In the genomic region with DNA sequence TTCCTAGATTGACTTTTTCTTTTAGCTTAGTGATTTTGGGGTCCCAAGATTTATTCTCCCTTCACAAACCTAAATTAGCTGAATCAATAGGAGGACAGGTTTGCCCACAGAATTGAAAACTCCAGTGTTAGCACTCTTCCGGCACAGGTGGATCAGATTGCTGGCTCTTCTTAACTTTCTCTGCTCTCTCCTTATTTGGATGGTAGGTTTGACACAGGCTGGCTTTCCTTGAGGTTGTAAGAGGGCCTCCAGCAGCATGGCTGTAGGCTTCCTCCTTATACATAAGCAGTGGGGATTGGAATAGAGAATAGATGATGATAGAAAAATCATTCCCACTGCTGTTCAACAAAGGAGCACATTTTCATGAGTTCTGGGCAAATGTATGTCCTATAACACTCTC, we compare ENCODE assay signal across 16 cellular contexts. TPM values are rescaled to one million over a fixed set of nuclear protein-coding genes. Genes with fewer than 3 reads are reported as not detected.
DNase-seq lines count a peak whose midpoint lies in the region; ATAC-seq and TF ChIP-seq lines count a peak whose summit lies in the region.
"Had no signal": no experiment of that assay in that cellular context is flagged by ENCODE, and none has a peak within 500 bp of the region (broad histone marks: within the 10 kb centered on the region; RNA-seq: fewer than 3 reads in every experiment).

No MANE protein-coding gene starts in this region.

- H3K9ac ChIP-seq in skeletal muscle tissue (ENCODE audit: low read depth in 1 of 3, low read length in 3 of 3): no peak overlapping the region
- H3K9ac ChIP-seq: BLaER1 treated with 17β-estradiol and CSF1 and Interleukin-3, amounts not matched to agents 10 nM and 100 nM had no signal

- intact Hi-C loops in left ventricle myocardium inferior (cut with micrococcal nuclease): no loop called here
- intact Hi-C loops in Right ventricle myocardium superior (cut with DNase I): no loop called here

- TF ChIP-seq CTCF in left ventricle myocardium inferior (IDR thresholded peaks at IDR 0.05; ENCODE audit: borderline replicate concordance): no peak
- TF ChIP-seq CTCF in WTC11 (IDR thresholded peaks at IDR 0.05): no peak
- no peak for TF ChIP-seq CTCF in nephron progenitor cell (IDR thresholded peaks at IDR 0.05)

- H3K4me1 Mint-ChIP-seq in WTC11 (peaks cover 6% of the 10 kb centered on the region), nephron progenitor cell (no peaks in the 10 kb centered on the region)

- H3K27ac Mint-ChIP-seq in WTC11 (peak overlapping the region; percentile 77; the same call in 1 of the 2 replicates), nephron progenitor cell (peak overlapping the region; percentile 88)
- H3K27ac Mint-ChIP-seq: B cell; CD8-positive, alpha-beta T cell had no signal

- no peaks in the 10 kb centered on the region for H3K27me3 ChIP-seq in left ventricle myocardium inferior (ENCODE audit: low read depth)
- H3K27me3 ChIP-seq in skeletal muscle tissue (ENCODE audit: control insufficient read depth in 3 of 3, insufficient read depth in 3 of 3, low read length in 3 of 3): no peaks in the 10 kb centered on the region

- H3K36me3 Mint-ChIP-seq in WTC11 (no peaks in the 10 kb centered on the region), nephron progenitor cell (ENCODE audit: low read depth) (no peaks in the 10 kb centered on the region)
- H3K36me3 Mint-ChIP-seq: CD8-positive, alpha-beta T cell had no signal

- H3K36me3 ChIP-seq in left ventricle myocardium inferior (no peaks in the 10 kb centered on the region), skeletal muscle tissue (ENCODE audit: control insufficient read depth in 3 of 3, insufficient read depth in 3 of 3, low read length in 3 of 3) (no peaks in the 10 kb centered on the region)
- H3K36me3 ChIP-seq: BLaER1 treated with 17β-estradiol and CSF1 and Interleukin-3, amounts not matched to agents 10 nM and 100 nM had no signal

- H3K4me3 Mint-ChIP-seq in WTC11 (no peak overlapping the region), nephron progenitor cell (no peak overlapping the region)
- H3K4me3 Mint-ChIP-seq: B cell; CD8-positive, alpha-beta T cell; H9 had no signal

- H3K27me3 Mint-ChIP-seq in WTC11 (ENCODE audit: low read depth): no peaks in the 10 kb centered on the region
- H3K27me3 Mint-ChIP-seq in nephron progenitor cell (ENCODE audit: low read depth, poor library complexity): no peaks in the 10 kb centered on the region
- H3K27me3 Mint-ChIP-seq: B cell had no signal

- peaks cover 93% of the 10 kb centered on the region for H3K4me1 ChIP-seq in left ventricle myocardium inferior
- peaks cover 24 to 44% (median 38%) of the 10 kb centered on the region in 3 donors for H3K4me1 ChIP-seq in skeletal muscle tissue (ENCODE audit: control insufficient read depth in 3 of 3, insufficient read depth in 3 of 3, low read length in 3 of 3)

- ATAC-seq in Right ventricle myocardium superior (ENCODE audit: poor library complexity) (no peak), WTC11 (peak; percentile 50), GM18520 (IDR thresholded peaks at IDR 0.05; ENCODE audit: unreplicated experiment) (no peak)
- ATAC-seq: CD8-positive, alpha-beta T cell; GM12878 had no signal

- POLR2A ChIA-PET in WTC11 (lab: Charles Lee): no interaction called here

- CTCF ChIA-PET in WTC11 (lab: Charles Lee): interaction anchor here (1.0 kb wide), 1 partner anchor 33 kb away, joined by 4 read pairs; no protein-coding TSS in a partner anchor

- H3K4me3 ChIP-seq in left ventricle myocardium inferior: peak overlapping the region; percentile 56
- H3K4me3 ChIP-seq in skeletal muscle tissue (ENCODE audit: low read length in 3 of 3): no peak overlapping the region
- H3K4me3 ChIP-seq: BLaER1 treated with 17β-estradiol and CSF1 and Interleukin-3, amounts not matched to agents 10 nM and 100 nM; GM12878 had no signal

- H3K9me3 ChIP-seq in left ventricle myocardium inferior (replicated peaks): no peaks in the 10 kb centered on the region
- H3K9me3 ChIP-seq in skeletal muscle tissue (ENCODE audit: control insufficient read depth in 3 of 3, low read length in 3 of 3): no peaks in the 10 kb centered on the region

- H3K27ac ChIP-seq in left ventricle myocardium inferior (replicated peaks) (peak overlapping the region; percentile 85), skeletal muscle tissue (ENCODE audit: low read depth, low read length) (peak overlapping the region; percentile 37)
- H3K27ac ChIP-seq: BLaER1 treated with 17β-estradiol and CSF1 and Interleukin-3, amounts not matched to agents 10 nM and 100 nM had no signal

- DNase-seq in left ventricle myocardium inferior (no peak), Right ventricle myocardium superior (no peak), WTC11 (ENCODE audit: low spot score) (no peak), nephron progenitor cell (no peak), midbrain (lab: John Stamatoyannopoulos, UW) (no peak)
- DNase-seq in activated CD4-positive, alpha-beta T cell treated with anti-CD3 and anti-CD28 coated beads for 48 hours: no peak
- DNase-seq: Calu3; CD8-positive, alpha-beta T cell; DMS79 treated with DMSO at 0.1 percent for 48 hours; H9 had no signal

- H3K9me3 Mint-ChIP-seq in WTC11 (no peaks in the 10 kb centered on the region), nephron progenitor cell (no peaks in the 10 kb centered on the region)
- H3K9me3 Mint-ChIP-seq: CD8-positive, alpha-beta T cell; H9 had no signal

TF ChIP-seq in WTC11, 78 proteins besides CTCF, POLR2A, EP300 and RAD21:
- TF ChIP-seq, protein P1, sequence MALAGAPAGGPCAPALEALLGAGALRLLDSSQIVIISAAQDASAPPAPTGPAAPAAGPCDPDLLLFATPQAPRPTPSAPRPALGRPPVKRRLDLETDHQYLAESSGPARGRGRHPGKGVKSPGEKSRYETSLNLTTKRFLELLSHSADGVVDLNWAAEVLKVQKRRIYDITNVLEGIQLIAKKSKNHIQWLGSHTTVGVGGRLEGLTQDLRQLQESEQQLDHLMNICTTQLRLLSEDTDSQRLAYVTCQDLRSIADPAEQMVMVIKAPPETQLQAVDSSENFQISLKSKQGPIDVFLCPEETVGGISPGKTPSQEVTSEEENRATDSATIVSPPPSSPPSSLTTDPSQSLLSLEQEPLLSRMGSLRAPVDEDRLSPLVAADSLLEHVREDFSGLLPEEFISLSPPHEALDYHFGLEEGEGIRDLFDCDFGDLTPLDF (CRISPR knock-in tag; IDR thresholded peaks at IDR 0.05): no peak
- TF ChIP-seq, protein P2, sequence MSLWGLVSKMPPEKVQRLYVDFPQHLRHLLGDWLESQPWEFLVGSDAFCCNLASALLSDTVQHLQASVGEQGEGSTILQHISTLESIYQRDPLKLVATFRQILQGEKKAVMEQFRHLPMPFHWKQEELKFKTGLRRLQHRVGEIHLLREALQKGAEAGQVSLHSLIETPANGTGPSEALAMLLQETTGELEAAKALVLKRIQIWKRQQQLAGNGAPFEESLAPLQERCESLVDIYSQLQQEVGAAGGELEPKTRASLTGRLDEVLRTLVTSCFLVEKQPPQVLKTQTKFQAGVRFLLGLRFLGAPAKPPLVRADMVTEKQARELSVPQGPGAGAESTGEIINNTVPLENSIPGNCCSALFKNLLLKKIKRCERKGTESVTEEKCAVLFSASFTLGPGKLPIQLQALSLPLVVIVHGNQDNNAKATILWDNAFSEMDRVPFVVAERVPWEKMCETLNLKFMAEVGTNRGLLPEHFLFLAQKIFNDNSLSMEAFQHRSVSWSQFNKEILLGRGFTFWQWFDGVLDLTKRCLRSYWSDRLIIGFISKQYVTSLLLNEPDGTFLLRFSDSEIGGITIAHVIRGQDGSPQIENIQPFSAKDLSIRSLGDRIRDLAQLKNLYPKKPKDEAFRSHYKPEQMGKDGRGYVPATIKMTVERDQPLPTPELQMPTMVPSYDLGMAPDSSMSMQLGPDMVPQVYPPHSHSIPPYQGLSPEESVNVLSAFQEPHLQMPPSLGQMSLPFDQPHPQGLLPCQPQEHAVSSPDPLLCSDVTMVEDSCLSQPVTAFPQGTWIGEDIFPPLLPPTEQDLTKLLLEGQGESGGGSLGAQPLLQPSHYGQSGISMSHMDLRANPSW (CRISPR knock-in tag; conservative IDR thresholded peaks at IDR 0.05; ENCODE audit: low read depth): no peak
- TF ChIP-seq, protein P3, sequence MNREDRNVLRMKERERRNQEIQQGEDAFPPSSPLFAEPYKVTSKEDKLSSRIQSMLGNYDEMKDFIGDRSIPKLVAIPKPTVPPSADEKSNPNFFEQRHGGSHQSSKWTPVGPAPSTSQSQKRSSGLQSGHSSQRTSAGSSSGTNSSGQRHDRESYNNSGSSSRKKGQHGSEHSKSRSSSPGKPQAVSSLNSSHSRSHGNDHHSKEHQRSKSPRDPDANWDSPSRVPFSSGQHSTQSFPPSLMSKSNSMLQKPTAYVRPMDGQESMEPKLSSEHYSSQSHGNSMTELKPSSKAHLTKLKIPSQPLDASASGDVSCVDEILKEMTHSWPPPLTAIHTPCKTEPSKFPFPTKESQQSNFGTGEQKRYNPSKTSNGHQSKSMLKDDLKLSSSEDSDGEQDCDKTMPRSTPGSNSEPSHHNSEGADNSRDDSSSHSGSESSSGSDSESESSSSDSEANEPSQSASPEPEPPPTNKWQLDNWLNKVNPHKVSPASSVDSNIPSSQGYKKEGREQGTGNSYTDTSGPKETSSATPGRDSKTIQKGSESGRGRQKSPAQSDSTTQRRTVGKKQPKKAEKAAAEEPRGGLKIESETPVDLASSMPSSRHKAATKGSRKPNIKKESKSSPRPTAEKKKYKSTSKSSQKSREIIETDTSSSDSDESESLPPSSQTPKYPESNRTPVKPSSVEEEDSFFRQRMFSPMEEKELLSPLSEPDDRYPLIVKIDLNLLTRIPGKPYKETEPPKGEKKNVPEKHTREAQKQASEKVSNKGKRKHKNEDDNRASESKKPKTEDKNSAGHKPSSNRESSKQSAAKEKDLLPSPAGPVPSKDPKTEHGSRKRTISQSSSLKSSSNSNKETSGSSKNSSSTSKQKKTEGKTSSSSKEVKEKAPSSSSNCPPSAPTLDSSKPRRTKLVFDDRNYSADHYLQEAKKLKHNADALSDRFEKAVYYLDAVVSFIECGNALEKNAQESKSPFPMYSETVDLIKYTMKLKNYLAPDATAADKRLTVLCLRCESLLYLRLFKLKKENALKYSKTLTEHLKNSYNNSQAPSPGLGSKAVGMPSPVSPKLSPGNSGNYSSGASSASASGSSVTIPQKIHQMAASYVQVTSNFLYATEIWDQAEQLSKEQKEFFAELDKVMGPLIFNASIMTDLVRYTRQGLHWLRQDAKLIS (CRISPR knock-in tag; IDR thresholded peaks at IDR 0.05; ENCODE audit: borderline replicate concordance): no peak
- TF ChIP-seq, protein P4, sequence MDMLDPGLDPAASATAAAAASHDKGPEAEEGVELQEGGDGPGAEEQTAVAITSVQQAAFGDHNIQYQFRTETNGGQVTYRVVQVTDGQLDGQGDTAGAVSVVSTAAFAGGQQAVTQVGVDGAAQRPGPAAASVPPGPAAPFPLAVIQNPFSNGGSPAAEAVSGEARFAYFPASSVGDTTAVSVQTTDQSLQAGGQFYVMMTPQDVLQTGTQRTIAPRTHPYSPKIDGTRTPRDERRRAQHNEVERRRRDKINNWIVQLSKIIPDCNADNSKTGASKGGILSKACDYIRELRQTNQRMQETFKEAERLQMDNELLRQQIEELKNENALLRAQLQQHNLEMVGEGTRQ (CRISPR knock-in tag; IDR thresholded peaks at IDR 0.05): no peak
- no peak for TF ChIP-seq SMAD4 (CRISPR knock-in tag; IDR thresholded peaks at IDR 0.05)

RNA-seq across cellular contexts. Expression of a gene that starts 9.4 kb away (rescaled TPM):
- total RNA-seq in left ventricle myocardium inferior: 1,018 TPM
- total RNA-seq in Right ventricle myocardium superior: 1,239 TPM
- total RNA-seq in WTC11 (2021): 0.25 to 1.4 TPM (median 0.34 TPM) in 3 replicates
- 533 TPM for total RNA-seq in skeletal muscle tissue
- total RNA-seq: Calu3, G401 had no signal

Comparison
In these comparisons a context has a peak if more than half of its experiments do, and no peak if none do; other contexts are left out.
1. RNA of a gene that starts 9.4 kb away (total RNA-seq): 1,239 TPM in Right ventricle myocardium superior (single experiment), 1,018 TPM in left ventricle myocardium inferior (single experiment) and 533 TPM in skeletal muscle tissue (single experiment); 0.25 to 1.4 TPM in WTC11; every median in the first group is over 100 times any median in the second.